Comparison of ENCODE assay signal across 1 cellular context in the genomic region with DNA sequence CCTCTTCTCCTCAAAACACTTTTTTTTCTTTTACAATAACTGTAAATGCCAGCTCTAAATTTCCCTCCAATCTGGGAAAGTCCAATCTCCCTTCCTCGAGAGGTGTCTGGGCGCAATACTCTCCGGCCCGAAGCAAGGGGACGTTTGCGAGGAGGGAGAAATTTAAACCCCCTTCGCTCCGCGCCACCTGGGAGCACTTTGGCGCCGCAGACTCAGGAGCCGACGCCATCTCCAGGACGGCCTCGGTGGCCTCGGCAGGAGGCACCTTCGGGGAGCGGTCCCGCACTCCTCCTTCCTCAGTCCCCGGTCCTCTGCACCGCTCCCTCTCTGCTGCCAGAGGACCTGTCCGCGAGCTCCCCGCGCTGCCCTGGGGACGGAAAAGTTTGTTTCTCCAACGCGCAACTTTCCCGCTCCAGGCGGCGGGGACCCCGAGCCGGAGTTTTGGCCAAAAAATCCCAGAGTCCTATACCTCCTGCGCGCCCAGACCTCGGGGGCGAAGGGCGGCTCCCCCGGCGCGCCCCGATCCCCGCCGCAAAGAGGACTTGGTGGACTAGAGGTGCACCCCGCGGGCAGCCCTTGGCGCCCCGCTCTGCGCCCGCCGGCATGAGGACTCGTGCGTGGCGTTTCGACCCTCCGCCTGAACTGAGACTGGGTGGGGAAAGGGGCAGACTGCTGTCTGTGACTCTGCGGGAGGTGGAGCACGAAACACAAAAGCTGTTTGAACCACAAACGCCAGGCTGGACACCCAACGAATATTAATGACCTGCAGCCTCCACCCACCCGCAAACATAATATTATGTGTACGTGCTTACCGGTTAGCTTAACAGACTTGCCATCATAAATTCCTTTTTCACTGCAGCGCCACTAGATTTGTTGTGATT.
A peak's percentile ranks its signal among the peaks of the same experiment; 100 is the strongest.
TF ChIP-seq lines count a peak whose summit lies in the region.

No MANE protein-coding gene starts in this region.

TF ChIP-seq in H1, 55 proteins besides CTCF, POLR2A, EP300 and RAD21:
- 0 out of 2 replicates have a peak, but pooled peaks have one; percentile 13 for TF ChIP-seq CREB1 (IDR thresholded peaks at IDR 0.05)
- 0 out of 2 replicates have a peak, but pooled peaks have one; percentile 1 for TF ChIP-seq BACH1 (IDR thresholded peaks at IDR 0.05; ENCODE audit: low read length)
- TF ChIP-seq, protein P1, sequence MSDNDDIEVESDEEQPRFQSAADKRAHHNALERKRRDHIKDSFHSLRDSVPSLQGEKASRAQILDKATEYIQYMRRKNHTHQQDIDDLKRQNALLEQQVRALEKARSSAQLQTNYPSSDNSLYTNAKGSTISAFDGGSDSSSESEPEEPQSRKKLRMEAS (IDR thresholded peaks at IDR 0.05), result peak; percentile 76
- peak; percentile 83 for TF ChIP-seq SUZ12 (IDR thresholded peaks at IDR 0.05; ENCODE audit: low read length)
- TF ChIP-seq POLR2AphosphoS5 (IDR thresholded peaks at IDR 0.05; ENCODE audit: low read depth, low read length), result no peak
- TF ChIP-seq SP2 (IDR thresholded peaks at IDR 0.05; ENCODE audit: low read length), result no peak
- 0 out of 2 replicates have a peak, but pooled peaks have one; percentile 29 for TF ChIP-seq PHF8 (conservative IDR thresholded peaks at IDR 0.05; ENCODE audit: low read depth, low read length)
- no peak for TF ChIP-seq CHD1 (IDR thresholded peaks at IDR 0.05; ENCODE audit: low read depth, low read length)
- TF ChIP-seq CEBPB (IDR thresholded peaks at IDR 0.05; ENCODE audit: low read depth, low read length), result no peak
- no peak for TF ChIP-seq CBX5 (IDR thresholded peaks at IDR 0.05; ENCODE audit: low read depth, low read length)
- TF ChIP-seq E2F6 (IDR thresholded peaks at IDR 0.05), result peak; percentile 90
- peak; percentile 94 for TF ChIP-seq ASH2L (IDR thresholded peaks at IDR 0.05; ENCODE audit: low read length)
- peak; percentile 61 for TF ChIP-seq EZH2 (IDR thresholded peaks at IDR 0.05; ENCODE audit: low read depth, low read length, severe bottlenecking)
- peak; percentile 37; the same call in 1 of the 2 replicates for TF ChIP-seq KDM1A (IDR thresholded peaks at IDR 0.05; ENCODE audit: borderline replicate concordance, low read length)
- 0 out of 4 replicates have a peak, but pooled peaks of 1 of the 2 experiments have one; percentile 22 for TF ChIP-seq SIN3A (conservative IDR thresholded peaks at IDR 0.05 in 1 of 2, IDR thresholded peaks at IDR 0.05 in 1 of 2; ENCODE audit: low read depth in 1 of 2, low read length in 2 of 2)
- no peak for TF ChIP-seq MAFK (IDR thresholded peaks at IDR 0.05; ENCODE audit: low read depth, low read length)
- TF ChIP-seq KDM4A (IDR thresholded peaks at IDR 0.05; ENCODE audit: low read depth, low read length, severe bottlenecking), result peak; percentile 94
- no peak for TF ChIP-seq YY1 (IDR thresholded peaks at IDR 0.05; ENCODE audit: low read depth, low read length)
- peak; percentile 51 for TF ChIP-seq RNF2 (IDR thresholded peaks at IDR 0.05; ENCODE audit: borderline replicate concordance, low read depth, low read length, missing control alignments, poor library complexity, severe bottlenecking)
- TF ChIP-seq CTBP2 (IDR thresholded peaks at IDR 0.05; ENCODE audit: borderline replicate concordance, insufficient read depth, insufficient read length, low read length), result no peak
- no peak for TF ChIP-seq ATF3 (IDR thresholded peaks at IDR 0.05; ENCODE audit: insufficient read depth, low read depth, low read length)
- TF ChIP-seq RBBP5 (IDR thresholded peaks at IDR 0.05; ENCODE audit: borderline replicate concordance, low read depth, low read length), result peak; percentile 82; the same call in 1 of the 2 replicates
- no peak for TF ChIP-seq HDAC2 (IDR thresholded peaks at IDR 0.05; ENCODE audit: borderline replicate concordance in 1 of 2, low read depth in 2 of 2, low read length in 2 of 2)
- TF ChIP-seq CBX8 (IDR thresholded peaks at IDR 0.05; ENCODE audit: borderline replicate concordance, low read depth, low read length), result no peak
TF ChIP-seq in H1: peak in this region for 13.
